ENCODE assay signal across 24 cellular contexts in the genomic region with DNA sequence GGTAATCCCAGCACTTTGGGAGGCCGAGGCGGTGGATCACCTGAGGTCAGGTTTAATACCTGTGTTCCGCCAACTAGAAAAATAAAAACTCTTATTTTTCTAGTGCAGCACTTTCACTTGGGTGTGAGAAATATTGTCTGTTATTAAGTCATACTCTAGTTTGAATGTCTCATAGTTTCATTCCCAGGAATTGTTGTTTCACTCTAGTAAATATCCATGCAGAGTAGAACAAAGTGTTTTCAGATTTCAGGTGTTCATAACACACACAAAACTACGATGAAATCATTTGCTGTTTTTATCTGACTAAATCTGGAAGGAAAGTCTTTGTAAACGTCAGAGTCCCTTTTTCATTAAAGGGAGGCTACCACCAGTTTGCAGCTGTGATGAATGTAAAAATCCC. TPM values are rescaled to one million over a fixed set of nuclear protein-coding genes. Genes with fewer than 3 reads are reported as not detected.
DNase-seq lines count a peak whose midpoint lies in the region; ATAC-seq lines count a peak whose summit lies in the region.
"Had no signal": no experiment of that assay in that cellular context is flagged by ENCODE, and none has a peak within 500 bp of the region (broad histone marks: within the 10 kb centered on the region; RNA-seq: fewer than 3 reads in every experiment).

No MANE protein-coding gene starts in this region.

- peak overlapping the region in 1 of 2 donors; percentile 13 for H3K4me3 ChIP-seq in CD4-positive, alpha-beta memory T cell (ENCODE audit: low read length in 2 of 2)
- H3K4me3 ChIP-seq: BLaER1, prostate gland, SJCRH30, skin epidermis, testis had no signal

- no peaks in the 10 kb centered on the region for H3K27me3 ChIP-seq in CD4-positive, alpha-beta memory T cell (ENCODE audit: insufficient read depth, low read length)
- H3K27me3 ChIP-seq: BLaER1, SJCRH30, testis had no signal

- ATAC-seq in activated CD8-positive, alpha-beta T cell treated with anti-CD3 and anti-CD28 coated beads, Interleukin-2, amount 10 ng/mL, durations not matched to agents 7 days and 5 days = no peak
- ATAC-seq in memory B cell (ENCODE audit: low read depth) (no peak), HG03196 (IDR thresholded peaks at IDR 0.05; ENCODE audit: unreplicated experiment) (no peak)

- peak overlapping the region; percentile 43 to 90 (median 81) for H3K27ac Mint-ChIP-seq in CD4-positive, alpha-beta memory T cell
- H3K27ac Mint-ChIP-seq in activated CD8-positive, alpha-beta T cell treated with anti-CD3 and anti-CD28 coated beads, Interleukin-2, amount 10 ng/mL, durations not matched to agents 7 days and 5 days = peak overlapping the region; percentile 77
- H3K27ac Mint-ChIP-seq in memory B cell = peak overlapping the region; percentile 76
- H3K27ac Mint-ChIP-seq: HFFc6, nephron progenitor cell had no signal

- H3K4me3 Mint-ChIP-seq in CD4-positive, alpha-beta memory T cell = peak overlapping the region; percentile 62 to 86 (median 74)
- H3K4me3 Mint-ChIP-seq in activated CD8-positive, alpha-beta T cell treated with anti-CD3 and anti-CD28 coated beads, Interleukin-2, amount 10 ng/mL, durations not matched to agents 7 days and 5 days = peak overlapping the region; percentile 59
- H3K4me3 Mint-ChIP-seq in memory B cell = peak overlapping the region; percentile 42
- H3K4me3 Mint-ChIP-seq: HFFc6 had no signal

- H3K4me1 ChIP-seq in CD4-positive, alpha-beta memory T cell (ENCODE audit: insufficient read depth, low read length) = peaks cover 78% of the 10 kb centered on the region
- H3K4me1 ChIP-seq: prostate gland had no signal

- H3K36me3 Mint-ChIP-seq in CD4-positive, alpha-beta memory T cell = peaks cover 0 to 12% of the 10 kb centered on the region in 2 donors
- H3K36me3 Mint-ChIP-seq in activated CD8-positive, alpha-beta T cell treated with anti-CD3 and anti-CD28 coated beads, Interleukin-2, amount 10 ng/mL, durations not matched to agents 7 days and 5 days (ENCODE audit: low read depth) = peaks cover 15% of the 10 kb centered on the region
- H3K36me3 Mint-ChIP-seq in memory B cell = peaks cover 13% of the 10 kb centered on the region

- H3K27me3 Mint-ChIP-seq in CD4-positive, alpha-beta memory T cell = no peaks in the 10 kb centered on the region
- no peaks in the 10 kb centered on the region for H3K27me3 Mint-ChIP-seq in activated CD8-positive, alpha-beta T cell treated with anti-CD3 and anti-CD28 coated beads, Interleukin-2, amount 10 ng/mL, durations not matched to agents 7 days and 5 days (ENCODE audit: low read depth)
- no peaks in the 10 kb centered on the region for H3K27me3 Mint-ChIP-seq in memory B cell

- DNase-seq in activated CD4-positive, alpha-beta T cell treated with anti-CD3 and anti-CD28 coated beads for 48 hours = peak; percentile 22
- DNase-seq in activated CD4-positive, alpha-beta T cell treated with anti-CD3 and anti-CD28 coated beads for 4 hours = no peak
- DNase-seq in CD4-positive, alpha-beta memory T cell = no peak
- no peak for DNase-seq in activated CD8-positive, alpha-beta T cell treated with anti-CD3 and anti-CD28 coated beads, Interleukin-2, amount 10 ng/mL, durations not matched to agents 7 days and 5 days
- DNase-seq in memory B cell (ENCODE audit: low spot score in 2 of 2) (no peak), DMS79 (lab: John Stamatoyannopoulos, UW) (no peak)
- no peak for DNase-seq in stimulated activated CD4-positive, alpha-beta T cell treated with anti-CD3 and anti-CD28 coated beads, Interleukin-12 subunit alpha, Interleukin-12 subunit beta, amount 100 ng/mL, for 4 hours
- DNase-seq: activated gamma-delta T cell; cortex of kidney; HFFc6; hypothalamus; kidney; NCI-H1105; NCI-H2107; NCI-H524 treated with DMSO at 0.1 percent for 48 hours; nephron progenitor cell; SJCRH30; stimulated activated CD4-positive, alpha-beta T cell treated with anti-CD3 and anti-CD28 coated beads, Interleukin-4, amount 100 ng/mL, for 1 hour; testis had no signal

- no peaks in the 10 kb centered on the region for H3K9me3 Mint-ChIP-seq in CD4-positive, alpha-beta memory T cell
- H3K9me3 Mint-ChIP-seq in activated CD8-positive, alpha-beta T cell treated with anti-CD3 and anti-CD28 coated beads, Interleukin-2, amount 10 ng/mL, durations not matched to agents 7 days and 5 days (ENCODE audit: insufficient read depth) = no peaks in the 10 kb centered on the region
- H3K9me3 Mint-ChIP-seq in memory B cell = peaks cover 2% of the 10 kb centered on the region
- H3K9me3 Mint-ChIP-seq: HFFc6 had no signal

- H3K4me1 Mint-ChIP-seq in CD4-positive, alpha-beta memory T cell = peaks cover 43 to 63% (median 52%) of the 10 kb centered on the region in 4 donors
- peaks cover 51% of the 10 kb centered on the region for H3K4me1 Mint-ChIP-seq in activated CD8-positive, alpha-beta T cell treated with anti-CD3 and anti-CD28 coated beads, Interleukin-2, amount 10 ng/mL, durations not matched to agents 7 days and 5 days (ENCODE audit: low read depth)
- peaks cover 38% of the 10 kb centered on the region for H3K4me1 Mint-ChIP-seq in memory B cell

- CTCF ChIA-PET in CD4-positive, alpha-beta memory T cell (lab: Charles Lee; ENCODE audit: partially characterized antibody) = interaction anchor here (1.8 kb wide), 1 partner anchor 62 kb away, joined by 4 read pairs; no protein-coding TSS in a partner anchor
- CTCF ChIA-PET in activated CD8-positive, alpha-beta T cell treated with anti-CD3 and anti-CD28 coated beads, Interleukin-2, amount 10 ng/mL, durations not matched to agents 7 days and 5 days (lab: Charles Lee) = interaction anchor here (1.0 to 1.7 kb wide), 2 partner anchors 9 to 27 kb away, joined by 3 to 5 read pairs; no protein-coding TSS in a partner anchor

- peak overlapping the region; percentile 40 for H3K27ac ChIP-seq in CD4-positive, alpha-beta memory T cell (ENCODE audit: low read depth, low read length)
- H3K27ac ChIP-seq: BLaER1, KMS-11, prostate gland, SJCRH30, testis had no signal

- no peaks in the 10 kb centered on the region for H3K9me3 ChIP-seq in CD4-positive, alpha-beta memory T cell (ENCODE audit: control insufficient read depth in 1 of 2, low read length in 2 of 2)
- H3K9me3 ChIP-seq: prostate gland, SJCRH30, testis had no signal

- POLR2A ChIA-PET in CD4-positive, alpha-beta memory T cell (lab: Charles Lee; ENCODE audit: partially characterized antibody) = interaction anchor here (0.5 to 1.2 kb wide), 2 partner anchors 16 to 19 kb away, joined by 3 read pairs; no protein-coding TSS in a partner anchor
- POLR2A ChIA-PET in activated CD8-positive, alpha-beta T cell treated with anti-CD3 and anti-CD28 coated beads, Interleukin-2, amount 10 ng/mL, durations not matched to agents 7 days and 5 days (lab: Charles Lee) = interaction anchor here (1.3 to 1.6 kb wide), 2 partner anchors 10 to 31 kb away, joined by 3 read pairs; no protein-coding TSS in a partner anchor

- H3K36me3 ChIP-seq in CD4-positive, alpha-beta memory T cell (ENCODE audit: insufficient read depth, low read length) = no peaks in the 10 kb centered on the region
- H3K36me3 ChIP-seq: prostate gland, SJCRH30 had no signal

- intact Hi-C loops in CD4-positive, alpha-beta memory T cell (cut with micrococcal nuclease) = loop anchor here (5.0 to 10.0 kb wide), 5 partner anchors 126 to 1776 kb away; partner anchors contain the start of genes CLK1, NOP58 and RAPH1

RNA-seq across cellular contexts. Expression of gene FAM117B, which starts 3.9 kb away (rescaled TPM):
- 10 to 100 TPM; 26.2 to 27.1 TPM for total RNA-seq in CD4-positive, alpha-beta memory T cell
- polyA plus RNA-seq in CD4-positive, alpha-beta memory T cell = 10 to 100 TPM in 1 of 2 donors, 1 to 10 TPM in 1; 4.8 to 11.9 TPM
- total RNA-seq in activated CD8-positive, alpha-beta T cell treated with anti-CD3 and anti-CD28 coated beads, Interleukin-2, amount 10 ng/mL, durations not matched to agents 7 days and 5 days = 10 to 100 TPM; 17.1 to 18.8 TPM
